ENCODE assay signal across 26 cellular contexts in the genomic region with DNA sequence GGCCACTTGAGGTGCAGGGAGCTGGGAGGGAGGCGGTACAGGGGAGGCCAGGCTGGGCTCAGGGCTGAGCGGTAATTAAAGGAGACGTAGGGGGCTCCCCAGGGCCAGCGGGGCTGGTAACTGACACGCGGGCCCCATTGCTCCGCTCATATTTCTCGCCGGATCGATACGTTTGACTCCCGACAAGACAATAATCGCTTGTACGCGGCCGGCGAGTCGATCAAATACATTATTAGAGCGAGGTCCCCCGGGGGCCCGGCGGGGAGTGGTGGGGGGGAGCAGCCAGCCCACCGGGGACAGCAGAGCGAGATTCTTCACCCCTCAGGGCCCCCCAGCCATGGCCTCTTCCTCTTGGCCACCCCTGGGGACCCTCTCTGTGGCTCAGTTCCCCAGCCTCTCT. TPM values are rescaled to one million over a fixed set of nuclear protein-coding genes. Genes with fewer than 3 reads are reported as not detected.
"Had no signal": no experiment of that assay in that cellular context is flagged by ENCODE, and none has a peak within 500 bp of the region (broad histone marks: within the 10 kb centered on the region; RNA-seq: fewer than 3 reads in every experiment).

No MANE protein-coding gene starts in this region.

- H3K4me3 Mint-ChIP-seq: activated CD4-positive, alpha-beta memory T cell treated with anti-CD3 and anti-CD28 coated beads for 36 hours; mesothelial cell of epicardium; T-helper 17 cell had no signal

- H3K27me3 ChIP-seq: brain microvascular endothelial cell, ovary had no signal

- H3K36me3 ChIP-seq: adrenal gland, ascending aorta, brain microvascular endothelial cell, left ventricle myocardium inferior, ovary, prostate gland, right atrium auricular region, thyroid gland, upper lobe of right lung had no signal

- H3K27ac Mint-ChIP-seq: activated CD4-positive, alpha-beta memory T cell treated with anti-CD3 and anti-CD28 coated beads for 36 hours; mesothelial cell of epicardium; natural killer cell treated with Interleukin-12 subunit alpha and Interleukin-12 subunit beta and Interleukin-15 and Interleukin-18, amount 100 ng/mL, for 72 hours; stimulated activated naive CD8-positive, alpha-beta T cell treated with anti-CD3 and anti-CD28 coated beads, Interleukin-15, Interleukin-2, amounts not matched to agents 100 ng/mL and 50 ng/mL, for 24 hours had no signal

- H3K27me3 Mint-ChIP-seq: activated CD4-positive, alpha-beta memory T cell treated with anti-CD3 and anti-CD28 coated beads for 36 hours; natural killer cell treated with Interleukin-12 subunit alpha and Interleukin-12 subunit beta and Interleukin-15 and Interleukin-18, amount 100 ng/mL, for 72 hours; stimulated activated naive CD8-positive, alpha-beta T cell treated with anti-CD3 and anti-CD28 coated beads, Interleukin-15, Interleukin-2, amounts not matched to agents 100 ng/mL and 50 ng/mL, for 24 hours; T-helper 17 cell had no signal

- H3K4me1 Mint-ChIP-seq: mesothelial cell of epicardium had no signal

- H3K4me3 ChIP-seq: adrenal gland, ascending aorta, left ventricle myocardium inferior, ovary, prostate gland, right atrium auricular region, thyroid gland, upper lobe of right lung had no signal

- H3K36me3 Mint-ChIP-seq: activated CD4-positive, alpha-beta memory T cell treated with anti-CD3 and anti-CD28 coated beads for 36 hours; mesothelial cell of epicardium had no signal

- ATAC-seq: esophagus mucosa; natural killer cell treated with Interleukin-12 subunit alpha and Interleukin-12 subunit beta and Interleukin-15 and Interleukin-18, amount 100 ng/mL, for 72 hours; T-helper 17 cell; upper lobe of right lung had no signal

- H3K27ac ChIP-seq: adrenal gland, ascending aorta, brain microvascular endothelial cell, left ventricle myocardium inferior, ovary, prostate gland, right atrium auricular region, thyroid gland, upper lobe of right lung had no signal

- DNase-seq: activated CD4-positive, alpha-beta memory T cell treated with anti-CD3 and anti-CD28 coated beads for 36 hours; activated CD4-positive, alpha-beta T cell treated with anti-CD3 and anti-CD28 coated beads for 48 hours; activated naive CD4-positive, alpha-beta T cell treated with Interleukin-2 at 50 U/mL for 16 hours; activated T-cell treated with anti-CD3 and anti-CD28 coated beads, Interleukin-2, amount 50 U/mL, for 48 hours; adrenal gland; brain microvascular endothelial cell; caudate nucleus; dermis blood vessel endothelial cell; effector CD8-positive, alpha-beta T cell; foreskin melanocyte; hippocampal formation; kidney glomerular epithelial cell; left ventricle myocardium inferior; ovary; stimulated activated CD4-positive, alpha-beta T cell treated with anti-CD3 and anti-CD28 coated beads, Interleukin-4, amount 100 ng/mL, for 4 hours; substantia nigra; T-helper 17 cell; thyroid gland; upper lobe of right lung had no signal

- H3K9me3 Mint-ChIP-seq: activated CD4-positive, alpha-beta memory T cell treated with anti-CD3 and anti-CD28 coated beads for 36 hours; mesothelial cell of epicardium; natural killer cell treated with Interleukin-12 subunit alpha and Interleukin-12 subunit beta and Interleukin-15 and Interleukin-18, amount 100 ng/mL, for 72 hours; stimulated activated naive CD8-positive, alpha-beta T cell treated with anti-CD3 and anti-CD28 coated beads, Interleukin-15, Interleukin-2, amounts not matched to agents 100 ng/mL and 50 ng/mL, for 24 hours had no signal

- H3K9me3 ChIP-seq: adrenal gland, ascending aorta, left ventricle myocardium inferior, ovary, prostate gland, right atrium auricular region, thyroid gland, upper lobe of right lung had no signal

- H3K4me1 ChIP-seq: prostate gland had no signal

RNA-seq across cellular contexts. Expression of a gene that starts 2.4 kb away (rescaled TPM):
- total RNA-seq: ascending aorta had no signal
